ENCODE assay signal across 8 cellular contexts in the genomic region with DNA sequence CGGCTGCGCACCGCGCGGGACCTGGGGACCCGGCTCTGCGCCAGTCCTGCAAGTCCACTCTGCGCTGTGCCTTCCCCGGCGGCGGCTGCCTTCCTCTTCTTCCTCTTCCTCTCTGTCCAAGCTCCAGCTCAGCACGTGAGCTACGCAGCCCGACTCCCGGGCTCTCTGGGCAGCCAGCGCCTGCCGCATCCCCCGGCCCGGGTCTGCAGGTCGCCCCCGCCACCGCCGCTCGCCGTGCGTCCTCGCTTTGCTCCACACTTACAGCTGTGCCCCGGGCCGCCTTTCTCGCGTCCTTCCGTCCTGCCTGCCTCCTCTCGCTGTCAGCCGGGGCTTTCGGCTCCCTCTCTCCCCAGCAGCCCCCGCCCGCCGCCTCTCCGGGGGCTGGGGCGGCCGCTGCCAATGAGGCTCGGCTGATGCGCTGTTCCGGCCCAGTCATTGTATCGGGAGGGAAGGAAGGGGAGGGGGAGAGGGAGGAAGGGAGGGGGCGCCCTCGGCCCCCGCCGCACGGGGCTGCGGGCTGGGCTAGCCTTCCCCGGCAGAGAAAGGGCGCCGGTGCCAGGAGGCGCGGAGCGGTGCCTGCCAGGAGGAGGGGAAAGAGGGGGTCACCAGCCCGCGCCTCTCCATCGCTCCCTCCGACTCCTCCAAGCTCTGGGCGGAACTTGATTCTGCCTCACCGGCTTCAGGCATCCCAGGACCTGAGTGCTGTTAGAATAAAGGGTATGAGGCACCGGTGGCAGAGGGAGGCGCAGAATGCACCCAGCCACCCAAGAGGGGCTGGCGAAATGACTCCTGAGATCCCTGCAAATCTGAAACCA.
DNase-seq lines count a peak whose midpoint lies in the region; ATAC-seq and TF ChIP-seq lines count a peak whose summit lies in the region.

No MANE protein-coding gene starts in this region.

- no peaks in the 10 kb centered on the region for H3K36me3 Mint-ChIP-seq in chondrocyte (ENCODE audit: low read depth)

- no peaks in the 10 kb centered on the region for H3K9me3 Mint-ChIP-seq in chondrocyte (ENCODE audit: low read depth)

- peaks cover 18% of the 10 kb centered on the region for H3K4me1 Mint-ChIP-seq in chondrocyte (ENCODE audit: low read depth)

- peak overlapping the region; percentile 67 for H3K4me3 Mint-ChIP-seq in chondrocyte (ENCODE audit: unreplicated experiment)

- H3K27me3 Mint-ChIP-seq in chondrocyte (ENCODE audit: low read depth): peaks cover 49% of the 10 kb centered on the region

- DNase-seq in DMS 273 (lab: John Stamatoyannopoulos, UW; ENCODE audit: unreplicated experiment) (peak; percentile 70), DMS 273 treated with DMSO at 0.1 percent for 48 hours (lab: John Stamatoyannopoulos, UW) (no peak), chondrocyte (ENCODE audit: low spot score) (peak; percentile 81), left kidney (ENCODE audit: low read depth, low spot score) (peak; percentile 82), superior temporal gyrus (ENCODE audit: extremely low spot score) (peak; percentile 82)
- no peak for DNase-seq in stimulated activated CD4-positive, alpha-beta T cell treated with anti-CD3 and anti-CD28 coated beads, Interleukin-4, amount 100 ng/mL, for 4 hours

- H3K27ac Mint-ChIP-seq in chondrocyte (ENCODE audit: unreplicated experiment): no peak overlapping the region

- TF ChIP-seq CTCF in chondrocyte (IDR thresholded peaks at IDR 0.05): no peak

- ATAC-seq in GM18519 (IDR thresholded peaks at IDR 0.05; ENCODE audit: low FRiP score, unreplicated experiment) (no peak), GM18511 (IDR thresholded peaks at IDR 0.05; ENCODE audit: unreplicated experiment) (no peak)

Comparison
In these comparisons a context has a peak if more than half of its experiments do, and no peak if none do; other contexts are left out.
1. DNase-seq: peak in DMS 273 (single experiment), chondrocyte (single experiment), left kidney (single experiment) and superior temporal gyrus (single experiment); none in DMS 273 treated with DMSO at 0.1 percent for 48 hours (single experiment) and stimulated activated CD4-positive, alpha-beta T cell treated with anti-CD3 and anti-CD28 coated beads, Interleukin-4, amount 100 ng/mL, for 4 hours (0 of 2).